In the genomic region with DNA sequence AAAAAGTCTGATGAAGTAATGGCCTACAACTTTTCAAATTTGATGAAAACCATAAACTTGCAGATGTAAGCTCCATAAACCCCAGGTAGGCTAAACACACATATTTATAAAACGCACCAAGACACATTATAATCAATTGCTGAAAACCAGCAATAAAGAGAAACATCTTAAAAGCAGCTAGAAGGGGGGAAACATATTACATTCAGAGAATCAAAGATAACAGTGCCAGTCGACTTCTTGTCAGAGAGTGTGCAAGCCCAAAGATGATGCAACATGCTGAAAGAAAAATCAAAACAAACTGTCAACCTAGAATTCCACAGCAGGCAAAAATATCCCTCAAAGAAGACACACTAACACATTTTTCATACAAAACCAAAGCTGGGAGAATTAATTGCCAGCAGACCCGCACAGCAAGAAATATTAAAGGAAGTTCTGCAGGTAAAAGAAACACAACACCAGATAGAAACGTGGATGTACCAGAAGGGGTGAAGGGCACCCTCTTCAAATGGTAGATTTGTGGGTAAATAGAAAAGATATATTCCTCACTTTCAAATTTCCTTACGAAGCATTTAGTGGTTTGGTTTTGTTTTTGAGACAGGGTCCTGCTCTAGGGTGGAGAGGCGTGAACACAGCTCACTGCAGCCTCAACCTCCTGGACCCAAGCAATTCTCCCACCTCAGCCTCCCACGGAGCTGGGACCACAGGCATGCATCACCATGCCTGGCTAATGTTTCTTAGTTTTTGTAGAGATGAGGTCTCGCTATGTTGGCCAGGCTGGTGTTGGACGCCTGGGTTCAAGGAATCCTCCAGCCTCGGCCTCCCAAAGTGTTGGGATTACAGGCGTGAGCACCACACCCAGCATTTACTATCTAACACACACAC, we compare ENCODE assay signal across 16 cellular contexts. TPM values are rescaled to one million over a fixed set of nuclear protein-coding genes. Genes with fewer than 3 reads are reported as not detected.
DNase-seq lines count a peak whose midpoint lies in the region; ATAC-seq and TF ChIP-seq lines count a peak whose summit lies in the region.
"Had no signal": no experiment of that assay in that cellular context is flagged by ENCODE, and none has a peak within 500 bp of the region (broad histone marks: within the 10 kb centered on the region; RNA-seq: fewer than 3 reads in every experiment).

No MANE protein-coding gene starts in this region.

- CTCF ChIA-PET in Panc1 (lab: Charles Lee): no interaction called here

- DNase-seq in AG09309 (ENCODE audit: low read depth) (peak; percentile 55), EL (peak; percentile 49), Panc1 (ENCODE audit: low read depth, low spot score) (no peak), fibroblast of villous mesenchyme (ENCODE audit: low read depth) (peak; percentile 65), kidney tubule cell (ENCODE audit: low spot score) (no peak), HCEC 1CT (no peak)
- no peak for DNase-seq in activated effector memory CD4-positive, alpha-beta T cell treated with Interleukin-2 at 50 U/mL for 16 hours
- DNase-seq: activated T-cell treated with anti-CD3 and anti-CD28 coated beads for 4 hours; CD4-positive, alpha-beta T cell; colonic mucosa; GF-D8; kidney glomerular epithelial cell; mucosa of descending colon; substantia nigra had no signal

- no TSS peak for BruUV-seq in Panc1 (replicated peaks; lab: Mats Ljungman, UMichigan)

- H3K27ac ChIP-seq in Panc1 (ENCODE audit: low read length): peak overlapping the region; percentile 65; the same call in 1 of the 2 replicates
- H3K27ac ChIP-seq: colonic mucosa, epithelial cell of prostate had no signal

- ATAC-seq in Panc1: no peak
- ATAC-seq: activated CD4-positive, CD25-positive, alpha-beta regulatory T cell treated with anti-CD3 and anti-CD28 coated beads, Interleukin-2, amount 50 U/mL, for 24 hours; mucosa of descending colon had no signal

- TF ChIP-seq CTCF in AG09309 (IDR thresholded peaks at IDR 0.05; ENCODE audit: control insufficient read depth, insufficient read depth, low read depth, low read length, missing control alignments) (no peak), Panc1 (IDR thresholded peaks at IDR 0.05) (no peak), fibroblast of villous mesenchyme (IDR thresholded peaks at IDR 0.05; ENCODE audit: insufficient read depth, low read depth, low read length) (no peak)

- intact Hi-C loops in Panc1 (cut with micrococcal nuclease; ENCODE audit: unreplicated experiment): no loop called here

- no peak overlapping the region for H3K4me3 ChIP-seq in AG09309 (ENCODE audit: control insufficient read depth, low read depth, low read length)
- no peak overlapping the region for H3K4me3 ChIP-seq in Panc1 (ENCODE audit: low read depth in 2 of 2, low read length in 2 of 2)
- H3K4me3 ChIP-seq in fibroblast of villous mesenchyme (ENCODE audit: low read depth, low read length): no peak overlapping the region
- H3K4me3 ChIP-seq: colonic mucosa, mucosa of descending colon had no signal

- no peaks in the 10 kb centered on the region for H3K36me3 ChIP-seq in Panc1 (ENCODE audit: control insufficient read depth, insufficient read depth, low read length)
- H3K36me3 ChIP-seq: colonic mucosa had no signal

- POLR2A ChIA-PET in Panc1 (lab: Charles Lee): no interaction called here

- H3K4me1 ChIP-seq in Panc1 (ENCODE audit: control insufficient read depth, insufficient read depth, low read length): no peaks in the 10 kb centered on the region; the same call in 1 of the 2 replicates
- H3K4me1 ChIP-seq: colonic mucosa had no signal

- no peaks in the 10 kb centered on the region for H3K9me3 ChIP-seq in Panc1 (ENCODE audit: control insufficient read depth, insufficient read depth, low read depth, low read length)
- H3K9me3 ChIP-seq: colonic mucosa, mucosa of descending colon had no signal

- H3K27me3 ChIP-seq in Panc1 (ENCODE audit: control insufficient read depth, insufficient read depth, low read length): no peaks in the 10 kb centered on the region
- H3K27me3 ChIP-seq: colonic mucosa had no signal

- in situ Hi-C loops in Panc1 (cut with HindIII; ENCODE audit: low pct_unique_long_range_greater_than_20kb, low sequenced_read_pairs): no loop called here

RNA-seq across cellular contexts. Expression of a gene that starts 16.5 kb away (rescaled TPM):
- total RNA-seq in Panc1 (2021; ENCODE audit: unreplicated experiment): 4.9 TPM
- 4.0 TPM for polyA plus RNA-seq in Panc1 (2012; ENCODE audit: insufficient read length)
- not detected in 2 replicates for total RNA-seq in fibroblast of villous mesenchyme

RNA-seq across cellular contexts. Expression of a gene that starts 51.4 kb away (rescaled TPM):
- total RNA-seq in Panc1 (2021; ENCODE audit: unreplicated experiment) (69.1 TPM), fibroblast of villous mesenchyme (105 and 173 TPM in 2 replicates)
- polyA plus RNA-seq in Panc1 (2012; ENCODE audit: insufficient read length): 192 TPM

RNA-seq across cellular contexts. Expression of a gene that starts 59.5 kb away (rescaled TPM):
- 0.62 TPM for total RNA-seq in Panc1 (2021; ENCODE audit: unreplicated experiment)
- polyA plus RNA-seq in Panc1 (2012; ENCODE audit: insufficient read length): 0.28 TPM
- total RNA-seq in fibroblast of villous mesenchyme: not detected in 2 replicates

Comparison
In these comparisons a context has a peak if more than half of its experiments do, and no peak if none do; other contexts are left out.
1. DNase-seq: peak in AG09309 (single experiment), EL (single experiment) and fibroblast of villous mesenchyme (single experiment); none in Panc1 (single experiment), kidney tubule cell (single experiment), HCEC 1CT (single experiment) and activated effector memory CD4-positive, alpha-beta T cell treated with Interleukin-2 at 50 U/mL for 16 hours (single experiment).